ENCODE assay signal across 8 cellular contexts in the genomic region with DNA sequence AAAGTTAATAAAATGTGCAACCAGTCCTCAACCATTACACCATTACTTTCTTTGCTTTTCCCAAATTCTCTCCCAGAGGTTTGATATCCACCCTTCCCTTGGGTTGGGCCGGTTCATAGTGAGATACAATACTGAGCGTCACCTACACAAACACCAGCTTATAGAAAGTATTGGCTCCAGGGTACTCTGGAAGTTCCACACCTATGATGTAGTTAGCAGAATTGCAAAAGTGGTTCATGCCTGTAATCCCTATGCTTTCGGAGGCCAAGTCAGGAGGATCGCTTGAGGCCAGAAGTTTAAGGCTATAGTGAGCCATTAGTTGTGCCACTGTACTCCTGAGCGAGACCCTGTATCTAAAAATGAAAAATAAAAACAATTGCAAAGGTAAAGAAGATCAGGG.
"Had no signal": no experiment of that assay in that cellular context is flagged by ENCODE, and none has a peak within 500 bp of the region (broad histone marks: within the 10 kb centered on the region; RNA-seq: fewer than 3 reads in every experiment).

No MANE protein-coding gene starts in this region.

- ATAC-seq: GM12878 had no signal

- FAIRE-seq: G401.6, GM12878, GM12891, GM12892, GM18507, GM19239 had no signal

- H3K4me3 ChIP-seq: GM12878 had no signal

- DNase-seq: GDM1, GF-D8 had no signal
